Comparison of ENCODE assay signal across 4 cellular contexts in the genomic region with DNA sequence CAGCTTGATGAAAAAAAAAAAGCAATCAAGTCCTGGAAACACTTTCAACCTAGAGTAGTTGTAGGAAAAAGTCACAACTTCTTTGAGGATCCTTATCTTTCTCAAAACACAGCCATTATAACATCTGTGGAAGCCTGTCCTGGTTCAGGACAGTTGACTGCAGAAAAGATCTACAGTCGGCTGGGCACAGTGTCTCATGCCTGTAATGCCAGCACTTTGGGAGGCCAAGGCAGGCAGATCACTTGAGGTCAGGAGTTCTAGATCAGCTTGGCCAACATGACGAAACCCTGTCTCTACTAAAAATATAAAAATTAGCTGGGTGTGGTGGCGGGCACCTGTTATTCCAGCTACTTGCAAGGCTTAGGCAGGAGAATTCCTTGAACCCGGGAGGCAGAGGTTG. TPM values are rescaled to one million over a fixed set of nuclear protein-coding genes. Genes with fewer than 3 reads are reported as not detected.
"Had no signal": no experiment of that assay in that cellular context is flagged by ENCODE, and none has a peak within 500 bp of the region (broad histone marks: within the 10 kb centered on the region; RNA-seq: fewer than 3 reads in every experiment).

No MANE protein-coding gene starts in this region.

RNA-seq across cellular contexts. Expression of a gene that starts 37.6 kb away (rescaled TPM):
- total RNA-seq: natural killer cell treated with Interleukin-12 subunit alpha and Interleukin-12 subunit beta and Interleukin-15 and Interleukin-18, amount 100 ng/mL, for 72 hours; osteocyte; pulmonary artery endothelial cell; temporal lobe had no signal
